In genomic region chr7:107539824-107540223, GRCh38 we compare ENCODE assay signal across 22 cellular contexts.
"Had no signal": no experiment of that assay in that cellular context is flagged by ENCODE, and none has a peak within 500 bp of the region (broad histone marks: within the 10 kb centered on the region; RNA-seq: fewer than 3 reads in every experiment).

No MANE protein-coding gene starts in this region.

- H3K4me1 ChIP-seq: ascending aorta, gastroesophageal sphincter had no signal

- H3K27ac ChIP-seq: ascending aorta, coronary artery, gastroesophageal sphincter, heart left ventricle, pancreas, suprapubic skin, transverse colon, vagina had no signal

- H3K27ac Mint-ChIP-seq: activated CD8-positive, alpha-beta T cell treated with anti-CD3 and anti-CD28 coated beads for 36 hours; activated naive CD4-positive, alpha-beta T cell treated with anti-CD3 and anti-CD28 coated beads, Interleukin-2, amount 50 U/mL, for 24 hours; naive thymus-derived CD4-positive, alpha-beta T cell; stimulated activated naive CD8-positive, alpha-beta T cell treated with anti-CD3 and anti-CD28 coated beads, Interleukin-15, amount 100 ng/mL, for 72 hours had no signal

- H3K36me3 ChIP-seq: pancreas had no signal

- H3K4me3 Mint-ChIP-seq: activated CD8-positive, alpha-beta T cell treated with anti-CD3 and anti-CD28 coated beads for 36 hours; activated naive CD4-positive, alpha-beta T cell treated with anti-CD3 and anti-CD28 coated beads, Interleukin-2, amount 50 U/mL, for 24 hours; naive thymus-derived CD4-positive, alpha-beta T cell; stimulated activated naive CD8-positive, alpha-beta T cell treated with anti-CD3 and anti-CD28 coated beads, Interleukin-15, amount 100 ng/mL, for 72 hours had no signal

- H3K27me3 ChIP-seq: ascending aorta, gastroesophageal sphincter, heart left ventricle, pancreas, suprapubic skin, transverse colon, vagina had no signal

- H3K4me3 ChIP-seq: ascending aorta, coronary artery, gastroesophageal sphincter, heart left ventricle, mucosa of descending colon, pancreas, smooth muscle cell, suprapubic skin, transverse colon, vagina had no signal

- H3K9me3 ChIP-seq: pancreas, suprapubic skin had no signal

- DNase-seq: activated CD4-positive, alpha-beta T cell treated with anti-CD3 and anti-CD28 coated beads for 48 hours; activated CD8-positive, alpha-beta T cell treated with anti-CD3 and anti-CD28 coated beads for 36 hours; activated effector memory CD4-positive, alpha-beta T cell treated with Interleukin-2 at 50 U/mL for 16 hours; activated T-cell treated with anti-CD3 and anti-CD28 coated beads, Interleukin-2, amount 50 U/mL, for 1 hour; heart left ventricle; kidney glomerular epithelial cell; left ventricle myocardium superior; mucosa of descending colon; naive thymus-derived CD4-positive, alpha-beta T cell; pancreas; stimulated activated CD4-positive, alpha-beta T cell treated with anti-CD3 and anti-CD28 coated beads, Interleukin-4, amount 100 ng/mL, for 1 hour; stimulated activated naive CD8-positive, alpha-beta T cell treated with anti-CD3 and anti-CD28 coated beads, Interleukin-15, amount 100 ng/mL, for 72 hours; transverse colon had no signal

- ATAC-seq: activated CD8-positive, alpha-beta T cell treated with anti-CD3 and anti-CD28 coated beads for 36 hours; esophagus mucosa; gastroesophageal sphincter; heart left ventricle; left ventricle myocardium superior; mucosa of descending colon; naive thymus-derived CD4-positive, alpha-beta T cell; pancreas; sciatic nerve; stimulated activated naive CD8-positive, alpha-beta T cell treated with anti-CD3 and anti-CD28 coated beads, Interleukin-15, amount 100 ng/mL, for 72 hours had no signal

- H3K4me2 ChIP-seq: smooth muscle cell had no signal

- H3K27me3 Mint-ChIP-seq: activated CD8-positive, alpha-beta T cell treated with anti-CD3 and anti-CD28 coated beads for 36 hours; activated naive CD4-positive, alpha-beta T cell treated with anti-CD3 and anti-CD28 coated beads, Interleukin-2, amount 50 U/mL, for 24 hours; naive thymus-derived CD4-positive, alpha-beta T cell; stimulated activated naive CD8-positive, alpha-beta T cell treated with anti-CD3 and anti-CD28 coated beads, Interleukin-15, amount 100 ng/mL, for 72 hours had no signal
